In the genomic region with DNA sequence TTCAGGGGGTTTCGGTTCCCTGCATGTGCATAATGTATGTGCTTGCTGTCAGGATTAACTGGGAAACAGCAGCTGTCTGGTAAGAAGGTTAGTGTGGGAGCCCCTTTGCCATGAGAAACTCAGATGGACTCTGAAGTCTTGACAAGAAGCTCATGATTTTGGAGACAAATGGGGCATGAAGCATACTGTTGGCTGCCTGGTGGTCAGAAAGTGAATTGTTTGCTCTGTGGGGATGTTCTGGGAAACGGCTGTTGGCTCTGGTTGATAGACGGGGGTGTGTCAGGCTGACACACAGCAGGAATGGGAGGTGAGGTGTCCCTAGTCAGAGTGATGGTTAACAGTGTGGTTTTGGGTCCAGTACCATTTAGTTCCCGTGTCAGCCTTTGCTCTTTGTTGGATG, we compare ENCODE assay signal across 28 cellular contexts.
DNase-seq lines count a peak whose midpoint lies in the region; ATAC-seq lines count a peak whose summit lies in the region.
"Had no signal": no experiment of that assay in that cellular context is flagged by ENCODE, and none has a peak within 500 bp of the region (broad histone marks: within the 10 kb centered on the region; RNA-seq: fewer than 3 reads in every experiment).

No MANE protein-coding gene starts in this region.

- DNase-seq in DMS79 (lab: John Stamatoyannopoulos, UW) = peak; percentile 65
- peak; percentile 29 for DNase-seq in M059J (ENCODE audit: low read depth)
- peak; percentile 40 for DNase-seq in SK-N-DZ (ENCODE audit: low spot score)
- DNase-seq in islet precursor cell = peak; percentile 56
- no peak for DNase-seq in NCI-H2081 (lab: John Stamatoyannopoulos, UW)
- no peak for DNase-seq in stimulated activated CD4-positive, alpha-beta T cell treated with anti-CD3 and anti-CD28 coated beads, Interleukin-2, amount 100 ng/mL, for 48 hours
- DNase-seq in activated naive CD4-positive, alpha-beta T cell treated with anti-CD3 and anti-CD28 coated beads, Interleukin-2, amount 50 U/mL, for 16 hours = no peak
- DNase-seq: activated CD4-positive, alpha-beta T cell treated with anti-CD3 and anti-CD28 coated beads, Interleukin-2, amount 10 ng/mL, durations not matched to agents 24 days and 14 days; activated effector memory CD4-positive, alpha-beta T cell treated with anti-CD3 and anti-CD28 coated beads, Interleukin-2, amount 50 U/mL, for 16 hours; activated naive CD8-positive, alpha-beta T cell treated with anti-CD3 and anti-CD28 coated beads, Interleukin-2, amount 10 ng/mL, durations not matched to agents 7 days and 5 days; activated T-cell treated with anti-CD3 and anti-CD28 coated beads, Interleukin-2, amount 50 U/mL, for 1 hour; AML-193; aorta; CD4-positive, alpha-beta memory T cell; hippocampal formation; NCI-H1092 treated with DMSO at 0.1 percent for 48 hours; NCI-H1694 treated with DMSO at 0.1 percent for 48 hours; NCI-H2171; NCI-H524 treated with DMSO at 0.1 percent for 48 hours; SHP77 treated with DMSO at 0.1 percent for 48 hours; stimulated activated CD4-positive, alpha-beta T cell treated with anti-CD3 and anti-CD28 coated beads, Interleukin-4, amount 100 ng/mL, for 1 hour; SW 1271; T-helper 9 cell; thyroid gland had no signal

- no peak for ATAC-seq in GM21423 (IDR thresholded peaks at IDR 0.05; ENCODE audit: unreplicated experiment)
- ATAC-seq: A549, Panc1, sciatic nerve had no signal

Comparison
In these comparisons a context has a peak if more than half of its experiments do, and no peak if none do; other contexts are left out.
1. DNase-seq: peak in DMS79 (single experiment), M059J (single experiment), SK-N-DZ (single experiment) and islet precursor cell (single experiment); none in NCI-H2081 (0 of 2), stimulated activated CD4-positive, alpha-beta T cell treated with anti-CD3 and anti-CD28 coated beads, Interleukin-2, amount 100 ng/mL, for 48 hours (0 of 2) and activated naive CD4-positive, alpha-beta T cell treated with anti-CD3 and anti-CD28 coated beads, Interleukin-2, amount 50 U/mL, for 16 hours (single experiment).